In genomic region chr17:68776451-68776850, GRCh38 we compare ENCODE assay signal across 24 cellular contexts.
DNase-seq lines count a peak whose midpoint lies in the region; ATAC-seq and TF ChIP-seq lines count a peak whose summit lies in the region.
"Had no signal": no experiment of that assay in that cellular context is flagged by ENCODE, and none has a peak within 500 bp of the region (broad histone marks: within the 10 kb centered on the region; RNA-seq: fewer than 3 reads in every experiment).

No MANE protein-coding gene starts in this region.

- H2BK15ac ChIP-seq in IMR-90 (ENCODE audit: low read depth, low read length): no peak overlapping the region

- CTCF ChIA-PET in IMR-90 (lab: Yijun Ruan, JAX): interaction anchor here (0.6 to 2.4 kb wide), 8 partner anchors 18 to 461 kb away, joined by 3 to 9 read pairs (median 6); no protein-coding TSS in a partner anchor

- no peak overlapping the region for H2AK9ac ChIP-seq in IMR-90 (replicated peaks; ENCODE audit: low read depth, low read length, poor library complexity)

- TF ChIP-seq RAD21 in IMR-90 (IDR thresholded peaks at IDR 0.05; ENCODE audit: low read length): no peak

- POLR2A ChIA-PET in IMR-90 (lab: Charles Lee; ENCODE audit: unreplicated experiment): no interaction called here

- DNase-seq in IMR-90: peak; percentile 34
- DNase-seq in dorsolateral prefrontal cortex: no peak
- no peak for DNase-seq in lower lobe of right lung
- DNase-seq in RKO (ENCODE audit: low spot score): no peak
- no peak for DNase-seq in activated naive CD4-positive, alpha-beta T cell (lab: John Stamatoyannopoulos, UW)
- DNase-seq in middle frontal gyrus (ENCODE audit: extremely low spot score, low spot score): no peak
- DNase-seq: activated CD4-positive, CD25-positive, alpha-beta regulatory T cell treated with anti-CD3 and anti-CD28 coated beads, Interleukin-2, amount 50 U/mL, for 72 hours; activated naive CD4-positive, alpha-beta T cell treated with anti-CD3 and anti-CD28 coated beads, Interleukin-2, amount 50 U/mL, for 16 hours; activated T-cell treated with anti-CD3 and anti-CD28 coated beads, Interleukin-2, amount 50 U/mL, for 72 hours; effector memory CD4-positive, alpha-beta T cell; Kasumi-1; NCI-H1092 treated with DMSO at 0.1 percent for 48 hours; NCI-H2081; NCI-H510A; Peyer's patch; stimulated activated CD4-positive, alpha-beta T cell treated with anti-CD3 and anti-CD28 coated beads, Interleukin-4, amount 100 ng/mL, for 24 hours; T1000 had no signal

- H3K4ac ChIP-seq in IMR-90 (ENCODE audit: low read depth, low read length): no peak overlapping the region

- H3K4me3 ChIP-seq in IMR-90 (ENCODE audit: insufficient read depth, low read depth, low read length) (no peak overlapping the region), dorsolateral prefrontal cortex (no peak overlapping the region), lower lobe of right lung (no peak overlapping the region)
- H3K4me3 ChIP-seq: hepatocyte, lung, Peyer's patch, smooth muscle cell had no signal

- H2BK20ac ChIP-seq in IMR-90 (ENCODE audit: low read depth, low read length): no peak overlapping the region

- no CpG with 5 or more reads among the region's 3 CpGs for WGBS in IMR-90 (ENCODE audit: extremely low coverage in 2 of 2, insufficient read length in 1 of 2), 2 experiments

- no peak overlapping the region for H3K23ac ChIP-seq in IMR-90 (ENCODE audit: low read depth, low read length)

- no peak for TF ChIP-seq POLR2A in IMR-90 (IDR thresholded peaks at IDR 0.05; ENCODE audit: low read depth, low read length)

- H4K91ac ChIP-seq in IMR-90 (ENCODE audit: insufficient read depth, low read depth, low read length): no peak overlapping the region

- H3K27ac ChIP-seq in IMR-90 (ENCODE audit: insufficient read depth, low read length) (no peak overlapping the region), dorsolateral prefrontal cortex (peak overlapping the region in 54 of 59 donors; percentile 23 to 98 (median 90)), lower lobe of right lung (peak overlapping the region; percentile 34)
- H3K27ac ChIP-seq: C4-2B had no signal

- H3K4me1 ChIP-seq in IMR-90 (ENCODE audit: control insufficient read depth, insufficient read depth, low read length) (peaks cover 4% of the 10 kb centered on the region; the same call in 1 of the 2 replicates), lower lobe of right lung (peaks cover 17% of the 10 kb centered on the region)

- no peak overlapping the region for H3K4me3 Mint-ChIP-seq in stimulated activated memory B cell treated with anti-CD40 and anti-IgM and Interleukin-4, amounts not matched to agents 10 μg/mL and 1 μg/mL and 100 μg/mL, for 72 hours
- H3K4me3 Mint-ChIP-seq: activated T-cell treated with anti-CD3 and anti-CD28 coated beads, Interleukin-2, amount 50 U/mL, for 72 hours had no signal

- no peaks in the 10 kb centered on the region for H4K20me1 ChIP-seq in IMR-90 (ENCODE audit: insufficient read depth, low read length)

- H2AK5ac ChIP-seq in IMR-90 (ENCODE audit: low read depth, low read length): no peak overlapping the region

- no peak overlapping the region; a peak in 1 of 4 replicates for H4K8ac ChIP-seq in IMR-90 (ENCODE audit: low read depth in 2 of 2, low read length in 2 of 2)

- no peaks in the 10 kb centered on the region for H3K9me3 Mint-ChIP-seq in stimulated activated memory B cell treated with anti-CD40 and anti-IgM and Interleukin-4, amounts not matched to agents 10 μg/mL and 1 μg/mL and 100 μg/mL, for 72 hours
- H3K9me3 Mint-ChIP-seq: activated T-cell treated with anti-CD3 and anti-CD28 coated beads, Interleukin-2, amount 50 U/mL, for 72 hours had no signal

- H3K4me1 Mint-ChIP-seq in stimulated activated memory B cell treated with anti-CD40 and anti-IgM and Interleukin-4, amounts not matched to agents 10 μg/mL and 1 μg/mL and 100 μg/mL, for 72 hours: peaks cover 33% of the 10 kb centered on the region

- no peak overlapping the region for H2BK5ac ChIP-seq in IMR-90 (ENCODE audit: low read depth, low read length, poor library complexity, severe bottlenecking)

- no peaks in the 10 kb centered on the region for H3K79me1 ChIP-seq in IMR-90 (ENCODE audit: low read depth in 1 of 2, low read length in 2 of 2)

- 0 out of 2 replicates have a peak, but pooled peaks cover 3% of the 10 kb centered on the region for H3K9me1 ChIP-seq in IMR-90 (ENCODE audit: insufficient read depth, low read length)

- no peak for TF ChIP-seq CTCF in IMR-90 (conservative IDR thresholded peaks at IDR 0.05; ENCODE audit: low read depth, low read length)
- TF ChIP-seq CTCF in dorsolateral prefrontal cortex (IDR thresholded peaks at IDR 0.05 in 54 of 56, conservative IDR thresholded peaks at IDR 0.05 in 2 of 56; ENCODE audit: low read depth in 1 of 56, partially characterized antibody in 56 of 56): no peak
- no peak for TF ChIP-seq CTCF in lower lobe of right lung (IDR thresholded peaks at IDR 0.05)

- H3K27me3 ChIP-seq in IMR-90 (ENCODE audit: control insufficient read depth, insufficient read depth, low read length): no peaks in the 10 kb centered on the region
- H3K27me3 ChIP-seq in dorsolateral prefrontal cortex: no peaks in the 10 kb centered on the region
- no peaks in the 10 kb centered on the region for H3K27me3 ChIP-seq in lower lobe of right lung (ENCODE audit: low read depth)
- H3K27me3 ChIP-seq: hepatocyte, Peyer's patch had no signal

- ATAC-seq in IMR-90 (ENCODE audit: low read depth) (no peak), lower lobe of right lung (no peak), GM18511 (IDR thresholded peaks at IDR 0.05; ENCODE audit: unreplicated experiment) (no peak)
- no peak for ATAC-seq in stimulated activated memory B cell treated with anti-CD40 and anti-IgM and Interleukin-4, amounts not matched to agents 10 μg/mL and 1 μg/mL and 100 μg/mL, for 72 hours
- ATAC-seq: activated T-cell treated with anti-CD3 and anti-CD28 coated beads, Interleukin-2, amount 50 U/mL, for 72 hours; HCT116 had no signal

- H4K5ac ChIP-seq in IMR-90 (ENCODE audit: low read depth, low read length): no peak overlapping the region

- no peak overlapping the region for H3K18ac ChIP-seq in IMR-90 (ENCODE audit: low read depth, low read length)

- H3K9ac ChIP-seq in IMR-90 (ENCODE audit: low read depth, low read length): no peak overlapping the region

- peak overlapping the region; percentile 9 for H2BK120ac ChIP-seq in IMR-90 (ENCODE audit: low read depth, low read length)

- H3K27me3 Mint-ChIP-seq in stimulated activated memory B cell treated with anti-CD40 and anti-IgM and Interleukin-4, amounts not matched to agents 10 μg/mL and 1 μg/mL and 100 μg/mL, for 72 hours: no peaks in the 10 kb centered on the region

- H3K36me3 ChIP-seq in IMR-90 (ENCODE audit: control insufficient read depth, insufficient read depth, low read length): no peaks in the 10 kb centered on the region
- no peaks in the 10 kb centered on the region for H3K36me3 ChIP-seq in lower lobe of right lung
- H3K36me3 ChIP-seq: Peyer's patch had no signal

- H3K4me2 ChIP-seq in IMR-90 (ENCODE audit: low read depth, low read length): no peak overlapping the region
- H3K4me2 ChIP-seq: hepatocyte, smooth muscle cell had no signal

- in situ Hi-C loops in IMR-90 (cut with MboI; ENCODE audit: low sequenced_read_pairs): loop anchor here (5.0 to 25.0 kb wide), 3 partner anchors 196 to 711 kb away; no protein-coding TSS in a partner anchor

- intact Hi-C loops in IMR-90 (cut with micrococcal nuclease): loop anchor here (10.0 kb wide), 1 partner anchor 278 kb away; no protein-coding TSS in a partner anchor
- intact Hi-C loops in dorsolateral prefrontal cortex (cut with DNase I): loop anchor here (2.0 to 10.0 kb wide), 4 partner anchors 181 to 748 kb away; partner anchors contain the start of gene ABCA8 (in 1 of the 2)
- intact Hi-C loops in lower lobe of right lung (cut with DNase I): loop anchor here (10.0 kb wide), 1 partner anchor 458 kb away; no protein-coding TSS in a partner anchor

- H3K36me3 Mint-ChIP-seq in stimulated activated memory B cell treated with anti-CD40 and anti-IgM and Interleukin-4, amounts not matched to agents 10 μg/mL and 1 μg/mL and 100 μg/mL, for 72 hours: no peaks in the 10 kb centered on the region

- H3K14ac ChIP-seq in IMR-90 (replicated peaks; ENCODE audit: low read depth, low read length): no peak overlapping the region

- dilution Hi-C loops in IMR-90 (cut with HindIII; ENCODE audit: low sequenced_read_pairs, unreplicated experiment): no loop called here

- peak overlapping the region; percentile 55 for H3K27ac Mint-ChIP-seq in stimulated activated memory B cell treated with anti-CD40 and anti-IgM and Interleukin-4, amounts not matched to agents 10 μg/mL and 1 μg/mL and 100 μg/mL, for 72 hours
- H3K27ac Mint-ChIP-seq: activated T-cell treated with anti-CD3 and anti-CD28 coated beads, Interleukin-2, amount 50 U/mL, for 72 hours had no signal

- no TSS peak for BruUV-seq in IMR-90 (replicated peaks; lab: Mats Ljungman, UMichigan)

- no peaks in the 10 kb centered on the region for H3K9me3 ChIP-seq in IMR-90 (ENCODE audit: control insufficient read depth, insufficient read depth, low read length)
- H3K9me3 ChIP-seq in lower lobe of right lung: no peaks in the 10 kb centered on the region
- H3K9me3 ChIP-seq: Peyer's patch had no signal

- peak overlapping the region; percentile 53 for H2AFZ ChIP-seq in IMR-90 (replicated peaks; ENCODE audit: low read length, poor library complexity)
- H2AFZ ChIP-seq: hepatocyte had no signal

- no peak overlapping the region for H3K56ac ChIP-seq in IMR-90 (ENCODE audit: extremely low read depth, insufficient read depth, low read length)

TF ChIP-seq in IMR-90, 13 proteins besides CTCF, POLR2A, EP300 and RAD21 (continues in another document):
- TF ChIP-seq RFX5 (IDR thresholded peaks at IDR 0.05; ENCODE audit: low read depth, low read length) (no peak), NFE2L2 (IDR thresholded peaks at IDR 0.05; ENCODE audit: low read depth, low read length) (no peak), CHD1 (IDR thresholded peaks at IDR 0.05; ENCODE audit: low read depth, low read length) (no peak), RCOR1 (IDR thresholded peaks at IDR 0.05; ENCODE audit: insufficient replicate concordance, low read length) (no peak), CEBPB (IDR thresholded peaks at IDR 0.05; ENCODE audit: low read depth, low read length) (no peak), FOS (IDR thresholded peaks at IDR 0.05; ENCODE audit: low read depth, low read length) (no peak), MAZ (IDR thresholded peaks at IDR 0.05; ENCODE audit: borderline replicate concordance, low read depth, low read length) (no peak), SMC3 (IDR thresholded peaks at IDR 0.05; ENCODE audit: low read depth, low read length) (no peak)
- TF ChIP-seq, protein P1, sequence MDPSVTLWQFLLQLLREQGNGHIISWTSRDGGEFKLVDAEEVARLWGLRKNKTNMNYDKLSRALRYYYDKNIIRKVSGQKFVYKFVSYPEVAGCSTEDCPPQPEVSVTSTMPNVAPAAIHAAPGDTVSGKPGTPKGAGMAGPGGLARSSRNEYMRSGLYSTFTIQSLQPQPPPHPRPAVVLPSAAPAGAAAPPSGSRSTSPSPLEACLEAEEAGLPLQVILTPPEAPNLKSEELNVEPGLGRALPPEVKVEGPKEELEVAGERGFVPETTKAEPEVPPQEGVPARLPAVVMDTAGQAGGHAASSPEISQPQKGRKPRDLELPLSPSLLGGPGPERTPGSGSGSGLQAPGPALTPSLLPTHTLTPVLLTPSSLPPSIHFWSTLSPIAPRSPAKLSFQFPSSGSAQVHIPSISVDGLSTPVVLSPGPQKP (IDR thresholded peaks at IDR 0.05; ENCODE audit: borderline replicate concordance, low read depth, low read length): no peak
